Comparison of ENCODE assay signal across 8 cellular contexts in the genomic region with DNA sequence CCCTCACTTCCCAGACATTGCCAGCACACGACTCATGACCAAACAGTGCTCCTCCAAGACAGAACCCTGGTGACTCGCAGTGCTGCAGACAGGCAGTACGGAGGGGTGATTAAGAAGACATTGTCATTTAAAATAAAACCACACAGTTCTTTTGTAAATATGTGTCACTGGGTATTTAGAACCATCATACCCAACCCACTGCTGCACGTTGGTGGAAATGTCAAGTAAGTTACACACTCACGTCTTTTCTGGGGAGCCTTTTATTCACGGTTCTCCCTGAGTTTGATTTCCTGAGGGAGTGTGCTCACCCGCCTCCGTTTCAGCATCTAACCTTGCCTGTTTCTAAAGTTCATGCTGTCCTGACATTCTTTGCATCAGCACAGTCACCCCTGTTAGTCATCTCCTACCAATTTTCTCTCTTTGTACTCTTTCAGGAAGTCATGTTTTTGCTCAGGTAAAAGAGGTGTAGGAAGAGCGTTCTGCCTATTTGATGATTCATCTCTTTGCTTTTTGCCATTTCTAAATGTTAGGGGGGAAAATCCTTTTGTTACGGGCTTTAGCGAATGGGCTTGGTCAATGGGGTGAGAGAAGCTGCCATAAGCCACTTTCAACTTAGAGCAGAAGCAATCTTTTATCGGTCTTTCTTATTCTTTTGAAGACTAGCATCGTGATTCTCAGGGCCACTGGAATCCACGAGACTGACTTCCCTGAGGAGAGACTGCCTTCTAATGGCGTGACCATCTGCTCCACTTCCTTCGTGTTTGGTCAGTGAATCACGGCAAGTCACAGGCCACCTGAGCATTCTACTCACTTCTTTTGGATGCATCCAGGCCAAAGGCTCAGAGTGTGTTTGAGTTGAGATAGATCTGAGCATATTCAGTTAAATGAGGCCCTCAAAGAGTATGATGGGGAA.
DNase-seq lines count a peak whose midpoint lies in the region; ATAC-seq and TF ChIP-seq lines count a peak whose summit lies in the region.

No MANE protein-coding gene starts in this region.

- peak overlapping the region in 3 of 4 donors; percentile 38 to 74 (median 53) for H3K4me3 Mint-ChIP-seq in IgD-negative memory B cell
- H3K4me3 Mint-ChIP-seq in activated T-cell treated with anti-CD3 and anti-CD28 coated beads, Interleukin-2, amount 50 U/mL, for 72 hours = peak overlapping the region; percentile 75 to 83
- no peak overlapping the region for H3K4me3 Mint-ChIP-seq in progenitor cell of endocrine pancreas (ENCODE audit: low read depth)

- no peaks in the 10 kb centered on the region for H3K27me3 Mint-ChIP-seq in IgD-negative memory B cell
- no peaks in the 10 kb centered on the region for H3K27me3 Mint-ChIP-seq in activated T-cell treated with anti-CD3 and anti-CD28 coated beads, Interleukin-2, amount 50 U/mL, for 72 hours (ENCODE audit: low read depth)
- no peaks in the 10 kb centered on the region for H3K27me3 Mint-ChIP-seq in progenitor cell of endocrine pancreas

- H3K4me1 Mint-ChIP-seq in IgD-negative memory B cell (peaks cover 33 to 75% (median 56%) of the 10 kb centered on the region in 3 donors), progenitor cell of endocrine pancreas (ENCODE audit: low read depth) (peaks cover 16% of the 10 kb centered on the region)
- peaks cover 99% of the 10 kb centered on the region for H3K4me1 Mint-ChIP-seq in activated T-cell treated with anti-CD3 and anti-CD28 coated beads, Interleukin-2, amount 50 U/mL, for 72 hours (ENCODE audit: low read depth)

- DNase-seq in A172 (ENCODE audit: low spot score) (peak; percentile 60), iris pigment epithelial cell (ENCODE audit: low read depth) (peak; percentile 50), progenitor cell of endocrine pancreas (ENCODE audit: low spot score, unreplicated experiment) (no peak)
- peak; percentile 72 to 81 for DNase-seq in activated T-cell treated with anti-CD3 and anti-CD28 coated beads, Interleukin-2, amount 50 U/mL, for 72 hours

- H3K36me3 Mint-ChIP-seq in IgD-negative memory B cell (peaks cover 1% of the 10 kb centered on the region), progenitor cell of endocrine pancreas (ENCODE audit: insufficient read depth) (peaks cover 2% of the 10 kb centered on the region)
- peaks cover 6 to 16% of the 10 kb centered on the region in 2 donors for H3K36me3 Mint-ChIP-seq in activated T-cell treated with anti-CD3 and anti-CD28 coated beads, Interleukin-2, amount 50 U/mL, for 72 hours (ENCODE audit: insufficient read depth in 2 of 2)

- H3K9me3 Mint-ChIP-seq in IgD-negative memory B cell = no peaks in the 10 kb centered on the region
- H3K9me3 Mint-ChIP-seq in activated T-cell treated with anti-CD3 and anti-CD28 coated beads, Interleukin-2, amount 50 U/mL, for 72 hours = peaks cover 0 to 2% of the 10 kb centered on the region in 2 donors
- peaks cover 8% of the 10 kb centered on the region for H3K9me3 Mint-ChIP-seq in progenitor cell of endocrine pancreas (ENCODE audit: low read depth)

- no peak for TF ChIP-seq CTCF in progenitor cell of endocrine pancreas (IDR thresholded peaks at IDR 0.05; ENCODE audit: unreplicated experiment)

- peak overlapping the region in 2 of 3 donors; percentile 0 to 94 for H3K27ac Mint-ChIP-seq in IgD-negative memory B cell
- peak overlapping the region; percentile 98 for H3K27ac Mint-ChIP-seq in activated T-cell treated with anti-CD3 and anti-CD28 coated beads, Interleukin-2, amount 50 U/mL, for 72 hours
- H3K27ac Mint-ChIP-seq in progenitor cell of endocrine pancreas = no peak overlapping the region

- peak; percentile 71 to 74 for ATAC-seq in activated T-cell treated with anti-CD3 and anti-CD28 coated beads, Interleukin-2, amount 50 U/mL, for 72 hours (replicated peaks in 1 of 2)
- ATAC-seq in GM21717 (IDR thresholded peaks at IDR 0.05; ENCODE audit: unreplicated experiment) (no peak), HG02884 (IDR thresholded peaks at IDR 0.05; ENCODE audit: unreplicated experiment) (no peak), HG03175 (IDR thresholded peaks at IDR 0.05; ENCODE audit: unreplicated experiment) (no peak)

Comparison
In these comparisons a context has a peak if more than half of its experiments do, and no peak if none do; other contexts are left out.
1. ATAC-seq: peak in activated T-cell treated with anti-CD3 and anti-CD28 coated beads, Interleukin-2, amount 50 U/mL, for 72 hours (2 of 2); none in GM21717 (single experiment), HG02884 (single experiment) and HG03175 (single experiment).